Comparison of ENCODE assay signal across 8 cellular contexts in genomic region chr15:99732711-99733267, GRCh38. TPM values are rescaled to one million over a fixed set of nuclear protein-coding genes. Genes with fewer than 3 reads are reported as not detected.
DNase-seq lines count a peak whose midpoint lies in the region; ATAC-seq and TF ChIP-seq lines count a peak whose summit lies in the region.

No MANE protein-coding gene starts in this region.

- no peak for TF ChIP-seq CTCF in neural cell (IDR thresholded peaks at IDR 0.05; ENCODE audit: poor library complexity, severe bottlenecking)

- H3K9me3 ChIP-seq in SJSA1 (replicated peaks) (no peaks in the 10 kb centered on the region; the same call in 1 of the 2 replicates), neural cell (ENCODE audit: low read length) (no peaks in the 10 kb centered on the region)

- H3K27ac ChIP-seq in SJSA1 (peak overlapping the region; percentile 46), neural cell (ENCODE audit: low read length) (no peak overlapping the region)

- H3K9me2 ChIP-seq in neural cell (ENCODE audit: insufficient read depth, low read length), result no peaks in the 10 kb centered on the region

- H3K27me3 ChIP-seq in SJSA1 (replicated peaks), result no peaks in the 10 kb centered on the region
- H3K27me3 ChIP-seq in neural cell (ENCODE audit: insufficient read depth, low read depth, low read length), result no peaks in the 10 kb centered on the region

- CTCF ChIA-PET in activated naive CD4-positive, alpha-beta T cell treated with anti-CD3 and anti-CD28 coated beads for 36 hours (lab: Charles Lee), result interaction anchor here (0.6 to 2.1 kb wide), 7 partner anchors 9 to 460 kb away, joined by 3 to 16 read pairs (median 4); no protein-coding TSS in a partner anchor

- no peak overlapping the region for H3K27ac Mint-ChIP-seq in activated naive CD4-positive, alpha-beta T cell treated with anti-CD3 and anti-CD28 coated beads for 36 hours

- H3K4me3 ChIP-seq in SJSA1 (peak overlapping the region; percentile 97), neural cell (ENCODE audit: low read length) (peak overlapping the region; percentile 90)

- H3F3A ChIP-seq in neural cell (ENCODE audit: insufficient read depth, low read length, poor library complexity, severe bottlenecking), result no peaks in the 10 kb centered on the region

- DNase-seq in activated naive CD4-positive, alpha-beta T cell treated with anti-CD3 and anti-CD28 coated beads for 36 hours, result peak; percentile 34
- DNase-seq in activated naive CD4-positive, alpha-beta T cell (lab: John Stamatoyannopoulos, UW), result no peak
- DNase-seq in SJSA1 (ENCODE audit: low read depth in 1 of 2, low spot score in 2 of 2) (peak in 1 of 2 experiments; percentile 35), AG20443 (ENCODE audit: low spot score) (no peak), NCI-H1930 (lab: John Stamatoyannopoulos, UW) (no peak)

- TF ChIP-seq RAD21 in neural cell (conservative IDR thresholded peaks at IDR 0.05), result no peak

- H3K9me3 Mint-ChIP-seq in activated naive CD4-positive, alpha-beta T cell treated with anti-CD3 and anti-CD28 coated beads for 36 hours, result no peaks in the 10 kb centered on the region

- H3K36me3 ChIP-seq in SJSA1 (peaks cover 34% of the 10 kb centered on the region), neural cell (ENCODE audit: insufficient read depth, low read length) (peaks cover 4% of the 10 kb centered on the region)

- peak; percentile 39 for ATAC-seq in HG02970 (IDR thresholded peaks at IDR 0.05; ENCODE audit: low FRiP score, unreplicated experiment)
- ATAC-seq in esophagus mucosa, result peak; percentile 80

- no peaks in the 10 kb centered on the region for H3K27me3 Mint-ChIP-seq in activated naive CD4-positive, alpha-beta T cell treated with anti-CD3 and anti-CD28 coated beads for 36 hours (ENCODE audit: low read depth)

- H2AFZ ChIP-seq in neural cell (ENCODE audit: low read depth, low read length), result peak overlapping the region; percentile 30

- H4K20me1 ChIP-seq in neural cell (ENCODE audit: insufficient read depth), result no peaks in the 10 kb centered on the region

- H3K36me3 Mint-ChIP-seq in activated naive CD4-positive, alpha-beta T cell treated with anti-CD3 and anti-CD28 coated beads for 36 hours (ENCODE audit: low read depth), result peaks cover 4% of the 10 kb centered on the region

- H3K79me2 ChIP-seq in neural cell (replicated peaks; ENCODE audit: insufficient read depth, low read length), result no peaks in the 10 kb centered on the region

- H3K4me2 ChIP-seq in neural cell (ENCODE audit: low read length), result peak overlapping the region; percentile 70

- H3K4me1 Mint-ChIP-seq in activated naive CD4-positive, alpha-beta T cell treated with anti-CD3 and anti-CD28 coated beads for 36 hours (ENCODE audit: low read depth), result peaks cover 22% of the 10 kb centered on the region

- H3K4me3 Mint-ChIP-seq in activated naive CD4-positive, alpha-beta T cell treated with anti-CD3 and anti-CD28 coated beads for 36 hours, result peak overlapping the region; percentile 70

- peaks cover 7% of the 10 kb centered on the region for H3K4me1 ChIP-seq in SJSA1 (replicated peaks)

- peak overlapping the region; percentile 66 for H3K9ac ChIP-seq in neural cell (ENCODE audit: low read length)

- peak; percentile 19 for TF ChIP-seq EP300 in neural cell (conservative IDR thresholded peaks at IDR 0.05; ENCODE audit: poor library complexity, severe bottlenecking)

- intact Hi-C loops in activated naive CD4-positive, alpha-beta T cell treated with anti-CD3 and anti-CD28 coated beads for 36 hours (cut with micrococcal nuclease), result loop anchor here (1.0 to 10.0 kb wide), 7 partner anchors 11 to 602 kb away; partner anchors contain the start of genes LRRC28 and MEF2A

TF ChIP-seq in neural cell, 6 proteins besides CTCF, POLR2A, EP300 and RAD21:
- TF ChIP-seq EZH2 (IDR thresholded peaks at IDR 0.05; ENCODE audit: borderline replicate concordance, insufficient read depth, low read length, poor library complexity, severe bottlenecking) (no peak), MXI1 (conservative IDR thresholded peaks at IDR 0.05; ENCODE audit: poor library complexity, severe bottlenecking) (peak; percentile 29)

RNA-seq across cellular contexts. Expression of gene LYSMD4, which starts 0.4 kb away (rescaled TPM):
- total RNA-seq in activated naive CD4-positive, alpha-beta T cell treated with anti-CD3 and anti-CD28 coated beads for 36 hours, result 1 to 10 TPM; 4.9 TPM
- total RNA-seq in SJSA1 (2014; rRNA removed; shearing (Covaris generic)), result 8.6 and 11.6 TPM in 2 replicates
- total RNA-seq in esophagus mucosa, result 9.4 TPM
- polyA plus RNA-seq in neural cell, result 57.5 and 61.4 TPM in 2 replicates
- 35.3 and 37.2 TPM in 2 replicates for polyA minus RNA-seq in neural cell
